In genomic region chr1:39980555-39981313, GRCh38 we compare ENCODE assay signal across 19 cellular contexts. TPM values are rescaled to one million over a fixed set of nuclear protein-coding genes. Genes with fewer than 3 reads are reported as not detected.
DNase-seq lines count a peak whose midpoint lies in the region; ATAC-seq and TF ChIP-seq lines count a peak whose summit lies in the region.
"Had no signal": no experiment of that assay in that cellular context is flagged by ENCODE, and none has a peak within 500 bp of the region (broad histone marks: within the 10 kb centered on the region; RNA-seq: fewer than 3 reads in every experiment).

No MANE protein-coding gene starts in this region.

- H3K9me3 ChIP-seq in T-helper 17 cell (ENCODE audit: control insufficient read depth, low read length, poor library complexity, severe bottlenecking) (no peaks in the 10 kb centered on the region), hepatocyte (ENCODE audit: low read depth) (no peaks in the 10 kb centered on the region), upper lobe of right lung (no peaks in the 10 kb centered on the region)
- H3K9me3 ChIP-seq: sigmoid colon had no signal

- H3K36me3 Mint-ChIP-seq in T-helper 17 cell (ENCODE audit: low read depth), result peaks cover 3% of the 10 kb centered on the region
- H3K36me3 Mint-ChIP-seq: CD8-positive, alpha-beta memory T cell; naive thymus-derived CD4-positive, alpha-beta T cell had no signal

- H3K4me3 ChIP-seq in hepatocyte (no peak overlapping the region), upper lobe of right lung (no peak overlapping the region)
- H3K4me3 ChIP-seq: sigmoid colon had no signal

- peaks cover 4% of the 10 kb centered on the region for H3K27me3 Mint-ChIP-seq in T-helper 17 cell
- H3K27me3 Mint-ChIP-seq: activated CD4-positive, alpha-beta memory T cell treated with anti-CD3 and anti-CD28 coated beads, Interleukin-2, amount 10 ng/mL, durations not matched to agents 7 days and 5 days had no signal

- no peak overlapping the region for H2AFZ ChIP-seq in hepatocyte

- H3K4me2 ChIP-seq in hepatocyte, result no peak overlapping the region

- no peaks in the 10 kb centered on the region for H3K9me2 ChIP-seq in hepatocyte (replicated peaks; ENCODE audit: insufficient read depth)

- peak; percentile 12 for DNase-seq in NCI-H146 (lab: John Stamatoyannopoulos, UW)
- no peak for DNase-seq in NCI-H146 treated with DMSO at 0.1 percent for 48 hours (lab: John Stamatoyannopoulos, UW; ENCODE audit: unreplicated experiment)
- no peak for DNase-seq in T-helper 17 cell
- DNase-seq in hepatocyte (ENCODE audit: low spot score), result peak; percentile 72
- peak; percentile 23 for DNase-seq in upper lobe of right lung
- no peak for DNase-seq in DMS79 (lab: John Stamatoyannopoulos, UW)
- DNase-seq: 8988T; activated CD4-positive, alpha-beta memory T cell treated with anti-CD3 and anti-CD28 coated beads, Interleukin-2, amount 10 ng/mL, durations not matched to agents 7 days and 5 days; aorta; CD8-positive, alpha-beta memory T cell; naive thymus-derived CD4-positive, alpha-beta T cell; NCI-H1417; NCI-H510A; Right ventricle myocardium superior; sigmoid colon; T-helper 9 cell had no signal

- no peaks in the 10 kb centered on the region for H3K36me3 ChIP-seq in hepatocyte (replicated peaks; ENCODE audit: insufficient read depth, low read depth)
- no peaks in the 10 kb centered on the region for H3K36me3 ChIP-seq in upper lobe of right lung
- H3K36me3 ChIP-seq: sigmoid colon had no signal

- no peaks in the 10 kb centered on the region for H3K4me1 ChIP-seq in hepatocyte (ENCODE audit: insufficient read depth)
- no peaks in the 10 kb centered on the region for H3K4me1 ChIP-seq in upper lobe of right lung
- H3K4me1 ChIP-seq: sigmoid colon had no signal

- TF ChIP-seq CTCF in hepatocyte (IDR thresholded peaks at IDR 0.05; ENCODE audit: poor library complexity) (no peak), upper lobe of right lung (IDR thresholded peaks at IDR 0.05) (no peak)

- no peaks in the 10 kb centered on the region for H4K20me1 ChIP-seq in hepatocyte (ENCODE audit: insufficient read depth, poor library complexity, severe bottlenecking)

- 70% methylated on average over 6 of the region's 6 CpGs for WGBS in hepatocyte (ENCODE audit: low lambda C conversion rate, missing lambda C conversion rate)

- peaks cover 12% of the 10 kb centered on the region for H3K4me1 Mint-ChIP-seq in T-helper 17 cell
- H3K4me1 Mint-ChIP-seq: CD8-positive, alpha-beta memory T cell had no signal

- intact Hi-C loops in upper lobe of right lung (cut with DNase I), result no loop called here

- no peaks in the 10 kb centered on the region for H3K79me2 ChIP-seq in hepatocyte

- peak overlapping the region; percentile 88 for H3K27ac ChIP-seq in hepatocyte
- no peak overlapping the region for H3K27ac ChIP-seq in upper lobe of right lung
- H3K27ac ChIP-seq: sigmoid colon had no signal

- peak overlapping the region; percentile 91 for H3K27ac Mint-ChIP-seq in T-helper 17 cell
- H3K27ac Mint-ChIP-seq: activated CD4-positive, alpha-beta memory T cell treated with anti-CD3 and anti-CD28 coated beads, Interleukin-2, amount 10 ng/mL, durations not matched to agents 7 days and 5 days; activated T-helper 2 cell treated with anti-CD3 and anti-CD28 coated beads, Interferon-gamma antibody, Interleukin-2, Interleukin-4, amounts not matched to agents 10 μg/mL and 5 μg/mL and 100 μg/mL, durations not matched to agents 14 hours and 24 hours and 36 hours had no signal

- H3K27me3 ChIP-seq in hepatocyte, result no peaks in the 10 kb centered on the region
- no peaks in the 10 kb centered on the region for H3K27me3 ChIP-seq in upper lobe of right lung
- H3K27me3 ChIP-seq: sigmoid colon had no signal

- no peak for ATAC-seq in T-helper 17 cell
- ATAC-seq in upper lobe of right lung, result no peak
- ATAC-seq in GM21786 (IDR thresholded peaks at IDR 0.05; ENCODE audit: unreplicated experiment), result no peak
- ATAC-seq in GM21526 (IDR thresholded peaks at IDR 0.05; ENCODE audit: low FRiP score, unreplicated experiment), result no peak
- ATAC-seq: naive thymus-derived CD4-positive, alpha-beta T cell had no signal

- no peak overlapping the region for H3K4me3 Mint-ChIP-seq in T-helper 17 cell
- H3K4me3 Mint-ChIP-seq: activated CD4-positive, alpha-beta memory T cell treated with anti-CD3 and anti-CD28 coated beads, Interleukin-2, amount 10 ng/mL, durations not matched to agents 7 days and 5 days; CD8-positive, alpha-beta memory T cell; naive thymus-derived CD4-positive, alpha-beta T cell had no signal

RNA-seq across cellular contexts. Expression of gene MFSD2A, which starts 25.8 kb away (rescaled TPM):
- 1 to 10 TPM; 4.6 to 5.5 TPM for total RNA-seq in T-helper 17 cell
- 2.7 and 4.8 TPM in 2 replicates for total RNA-seq in hepatocyte
- polyA plus RNA-seq in hepatocyte, result 5.6 and 9.8 TPM in 2 replicates
- total RNA-seq in upper lobe of right lung, result 225 TPM

RNA-seq across cellular contexts. Expression of gene CAP1, which starts 59.8 kb away (rescaled TPM):
- total RNA-seq in T-helper 17 cell, result 100 to 1,000 TPM; 244 to 273 TPM
- 186 and 191 TPM in 2 replicates for total RNA-seq in hepatocyte
- polyA plus RNA-seq in hepatocyte, result 189 and 191 TPM in 2 replicates
- 373 TPM for total RNA-seq in upper lobe of right lung

Comparison
In these comparisons a context has a peak if more than half of its experiments do, and no peak if none do; other contexts are left out.
1. DNase-seq: peak in NCI-H146 (single experiment), hepatocyte (single experiment) and upper lobe of right lung (single experiment); none in NCI-H146 treated with DMSO at 0.1 percent for 48 hours (single experiment), T-helper 17 cell (0 of 3) and DMS79 (single experiment).
2. RNA of gene MFSD2A, which starts 25.8 kb away (total RNA-seq): 225 TPM in upper lobe of right lung (single experiment); 4.6 to 5.5 TPM in T-helper 17 cell and 2.7 to 4.8 TPM in hepatocyte; every median in the first group is over 10 times any median in the second.